ENCODE assay signal across 8 cellular contexts in genomic region chr5:169980418-169981053, GRCh38. TPM values are rescaled to one million over a fixed set of nuclear protein-coding genes. Genes with fewer than 3 reads are reported as not detected.
DNase-seq lines count a peak whose midpoint lies in the region; ATAC-seq and TF ChIP-seq lines count a peak whose summit lies in the region.

INSYN2B (minus strand) TSS chr5:169980495; CDS start chr5:169883898, 96,597 bp downstream.

- peaks cover 32% of the 10 kb centered on the region for H3K36me3 Mint-ChIP-seq in effector memory CD8-positive, alpha-beta T cell (ENCODE audit: insufficient read depth)

- intact Hi-C loops in head of caudate nucleus (cut with DNase I) = loop anchor here (5.0 kb wide), 1 partner anchor 278 kb away; no protein-coding TSS in a partner anchor
- intact Hi-C loops in ovary (cut with DNase I) = loop anchor here in 3 of 4 donors (1.0 to 5.0 kb wide), 2 partner anchors 278 kb away; no protein-coding TSS in a partner anchor

- DNase-seq in ELF-1 (ENCODE audit: low read depth, low spot score) (peak; percentile 97), GM23248 (peak; percentile 92), NCI-H1694 (lab: John Stamatoyannopoulos, UW) (peak; percentile 84), head of caudate nucleus (peak; percentile 58 to 97 (median 88)), ovary (peak; percentile 59 to 80 (median 68)), GF-D8 (lab: John Stamatoyannopoulos, UW) (no peak)
- DNase-seq in activated T-cell treated with anti-CD3 and anti-CD28 coated beads, Interleukin-2, amount 50 U/mL, for 48 hours = peak; percentile 47 to 58
- no peak for DNase-seq in effector memory CD8-positive, alpha-beta T cell

- H3K27ac Mint-ChIP-seq in effector memory CD8-positive, alpha-beta T cell = peak within 1 kb of the TSS in 1 of 2 donors; percentile 46

- no peak for ATAC-seq in effector memory CD8-positive, alpha-beta T cell (replicated peaks)

- H3K9me3 Mint-ChIP-seq in effector memory CD8-positive, alpha-beta T cell = no peaks in the 10 kb centered on the region

- in situ Hi-C loops in GM23248 (cut with MboI) = loop anchor here (5.0 kb wide), 1 partner anchor 268 kb away; no protein-coding TSS in a partner anchor

- TF ChIP-seq EP300 in ovary (IDR thresholded peaks at IDR 0.05) = no peak

- H3K4me3 Mint-ChIP-seq in effector memory CD8-positive, alpha-beta T cell = no peak within 1 kb of the TSS

- peaks cover 3 to 5% of the 10 kb centered on the region in 2 donors for H3K4me1 Mint-ChIP-seq in effector memory CD8-positive, alpha-beta T cell (ENCODE audit: low read depth in 2 of 2)

- peak within 1 kb of the TSS; percentile 81 for H3K4me2 ChIP-seq in GM23248 (ENCODE audit: unreplicated experiment)

- 0 to 1% methylated on average over 11 of the region's 11 CpGs for WGBS in GM23248 (ENCODE audit: low coverage in 1 of 2, low lambda C conversion rate in 2 of 2, missing lambda C conversion rate in 2 of 2), 2 experiments
- 4 to 9% (median 6%) methylated on average over 11 of the region's 11 CpGs for WGBS in ovary, 3 donors

- no peaks in the 10 kb centered on the region for H3K27me3 ChIP-seq in GM23248 (replicated peaks; ENCODE audit: insufficient read depth)
- H3K27me3 ChIP-seq in ovary = no peaks in the 10 kb centered on the region

- H3K9me3 ChIP-seq in GM23248 (ENCODE audit: low read depth) (no peaks in the 10 kb centered on the region), ovary (no peaks in the 10 kb centered on the region)

- TF ChIP-seq CTCF in ovary (IDR thresholded peaks at IDR 0.05) = peak; percentile 23 to 80 (median 75)

- H3K9me2 ChIP-seq in GM23248 (ENCODE audit: insufficient read depth) = no peaks in the 10 kb centered on the region

- no peaks in the 10 kb centered on the region for H4K20me1 ChIP-seq in GM23248 (ENCODE audit: insufficient read depth)

- TF ChIP-seq POLR2A in ovary (IDR thresholded peaks at IDR 0.05) = no peak

- H3K27me3 Mint-ChIP-seq in effector memory CD8-positive, alpha-beta T cell = no peaks in the 10 kb centered on the region

- H3K4me3 ChIP-seq in GM23248 (peak within 1 kb of the TSS; percentile 90), ovary (no peak within 1 kb of the TSS)

- H3K27ac ChIP-seq in GM23248 (peak within 1 kb of the TSS; percentile 87), ovary (no peak within 1 kb of the TSS)

- peak within 1 kb of the TSS; percentile 86 for H3K9ac ChIP-seq in GM23248

- peaks cover 41% of the 10 kb centered on the region for H3K79me2 ChIP-seq in GM23248 (ENCODE audit: insufficient read depth)

- H3K4me1 ChIP-seq in GM23248 (ENCODE audit: insufficient read depth) (peaks cover 33% of the 10 kb centered on the region), ovary (ENCODE audit: insufficient read depth) (no peaks in the 10 kb centered on the region)

- H3F3A ChIP-seq in GM23248 (ENCODE audit: insufficient read depth) = peaks cover 45% of the 10 kb centered on the region

- H3K36me3 ChIP-seq in GM23248 (ENCODE audit: low read depth) (no peaks in the 10 kb centered on the region), ovary (no peaks in the 10 kb centered on the region)

- H2AFZ ChIP-seq in GM23248 = peak within 1 kb of the TSS; percentile 75

RNA-seq across cellular contexts. Expression of gene INSYN2B, which starts in this region (rescaled TPM):
- 43.2 and 50.7 TPM in 2 replicates for total RNA-seq in GM23248 (2014; rRNA removed; shearing (Covaris generic))
- 10.1 and 10.6 TPM in 2 replicates for polyA plus RNA-seq in GM23248 (2016; fragmentation: Nextera tagmentation; extraction: Ambion mirVana)
- total RNA-seq in ovary = 1 to 10 TPM in 4 of 7 donors, under 1 TPM in 2, not detected in 1; 0.68 to 3.3 (median 1.2) TPM
- polyA plus RNA-seq in ovary = under 1 TPM; 0.12 to 0.92 TPM

Comparison
In these comparisons a context has a peak if more than half of its experiments do, and no peak if none do; other contexts are left out.
1. RNA of gene INSYN2B (total RNA-seq): 43.2 to 50.7 TPM in GM23248; 0.68 to 3.3 TPM in ovary; every median in the first group is over 10 times any median in the second.
2. DNase-seq: peak in ELF-1 (single experiment), GM23248 (single experiment), NCI-H1694 (single experiment), activated T-cell treated with anti-CD3 and anti-CD28 coated beads, Interleukin-2, amount 50 U/mL, for 48 hours (2 of 2), head of caudate nucleus (42 of 42) and ovary (5 of 5); none in GF-D8 (single experiment) and effector memory CD8-positive, alpha-beta T cell (0 of 3).